ENCODE assay signal across 2 cellular contexts in genomic region chr15:34716111-34716510, GRCh38.
TF ChIP-seq lines count a peak whose summit lies in the region.

No MANE protein-coding gene starts in this region.

TF ChIP-seq in GM23338, 12 proteins besides CTCF, POLR2A, EP300 and RAD21:
- TF ChIP-seq ZNF462 (CRISPR knock-in tag; IDR thresholded peaks at IDR 0.05) (no peak), NANOG (IDR thresholded peaks at IDR 0.05; ENCODE audit: borderline replicate concordance) (no peak), POLR2AphosphoS5 (IDR thresholded peaks at IDR 0.05; ENCODE audit: low read depth) (no peak), EZH2 (IDR thresholded peaks at IDR 0.05; ENCODE audit: low read depth, unreplicated experiment) (no peak), ETS1 (IDR thresholded peaks at IDR 0.05) (no peak), ZNF114 (CRISPR knock-in tag; IDR thresholded peaks at IDR 0.05) (no peak), REST (IDR thresholded peaks at IDR 0.05; ENCODE audit: unreplicated experiment) (no peak), ZNF331 (CRISPR knock-in tag; IDR thresholded peaks at IDR 0.05; ENCODE audit: low read depth) (no peak), JUNB (IDR thresholded peaks at IDR 0.05; ENCODE audit: unreplicated experiment) (no peak), CREB1 (CRISPR knock-in tag; IDR thresholded peaks at IDR 0.05; ENCODE audit: low read depth) (no peak), STAT1 (IDR thresholded peaks at IDR 0.05; ENCODE audit: unreplicated experiment) (no peak), EZH2phosphoT487 (IDR thresholded peaks at IDR 0.05; ENCODE audit: unreplicated experiment) (no peak)

TF ChIP-seq in H1, 55 proteins besides CTCF, POLR2A, EP300 and RAD21 (continued from another document):
- TF ChIP-seq EGR1 (IDR thresholded peaks at IDR 0.05; ENCODE audit: borderline replicate concordance, low read depth, low read length), result no peak
- no peak for TF ChIP-seq MAX (IDR thresholded peaks at IDR 0.05)
- no peak for TF ChIP-seq NANOG (IDR thresholded peaks at IDR 0.05; ENCODE audit: insufficient read depth, low read depth, low read length, poor library complexity, severe bottlenecking)
- TF ChIP-seq NRF1 (IDR thresholded peaks at IDR 0.05; ENCODE audit: low read depth, low read length), result no peak
- TF ChIP-seq TAF1 (IDR thresholded peaks at IDR 0.05; ENCODE audit: low read depth, low read length), result no peak
- TF ChIP-seq KDM1A (IDR thresholded peaks at IDR 0.05; ENCODE audit: borderline replicate concordance, low read length), result no peak
- TF ChIP-seq RXRA (IDR thresholded peaks at IDR 0.05; ENCODE audit: insufficient read depth, low read depth, low read length), result no peak
- no peak for TF ChIP-seq ZNF274 (IDR thresholded peaks at IDR 0.05; ENCODE audit: borderline replicate concordance, extremely low read depth, low read length)
- TF ChIP-seq MAFK (IDR thresholded peaks at IDR 0.05; ENCODE audit: low read depth, low read length), result no peak
- TF ChIP-seq E2F6 (IDR thresholded peaks at IDR 0.05), result no peak
- TF ChIP-seq YY1 (IDR thresholded peaks at IDR 0.05; ENCODE audit: low read depth, low read length), result no peak
- no peak for TF ChIP-seq RBBP5 (IDR thresholded peaks at IDR 0.05; ENCODE audit: borderline replicate concordance, low read depth, low read length)
- TF ChIP-seq TEAD4 (IDR thresholded peaks at IDR 0.05; ENCODE audit: low read depth, low read length), result no peak
- no peak for TF ChIP-seq USF2 (IDR thresholded peaks at IDR 0.05; ENCODE audit: low read length)
- TF ChIP-seq CHD1 (IDR thresholded peaks at IDR 0.05; ENCODE audit: low read depth, low read length), result no peak
- TF ChIP-seq CBX5 (IDR thresholded peaks at IDR 0.05; ENCODE audit: low read depth, low read length), result no peak
- TF ChIP-seq GTF2F1 (IDR thresholded peaks at IDR 0.05; ENCODE audit: borderline replicate concordance, low read depth, low read length), result no peak
TF ChIP-seq in H1: peak in this region for 0.
